1 cellular context compared by ENCODE assay signal in the genomic region with DNA sequence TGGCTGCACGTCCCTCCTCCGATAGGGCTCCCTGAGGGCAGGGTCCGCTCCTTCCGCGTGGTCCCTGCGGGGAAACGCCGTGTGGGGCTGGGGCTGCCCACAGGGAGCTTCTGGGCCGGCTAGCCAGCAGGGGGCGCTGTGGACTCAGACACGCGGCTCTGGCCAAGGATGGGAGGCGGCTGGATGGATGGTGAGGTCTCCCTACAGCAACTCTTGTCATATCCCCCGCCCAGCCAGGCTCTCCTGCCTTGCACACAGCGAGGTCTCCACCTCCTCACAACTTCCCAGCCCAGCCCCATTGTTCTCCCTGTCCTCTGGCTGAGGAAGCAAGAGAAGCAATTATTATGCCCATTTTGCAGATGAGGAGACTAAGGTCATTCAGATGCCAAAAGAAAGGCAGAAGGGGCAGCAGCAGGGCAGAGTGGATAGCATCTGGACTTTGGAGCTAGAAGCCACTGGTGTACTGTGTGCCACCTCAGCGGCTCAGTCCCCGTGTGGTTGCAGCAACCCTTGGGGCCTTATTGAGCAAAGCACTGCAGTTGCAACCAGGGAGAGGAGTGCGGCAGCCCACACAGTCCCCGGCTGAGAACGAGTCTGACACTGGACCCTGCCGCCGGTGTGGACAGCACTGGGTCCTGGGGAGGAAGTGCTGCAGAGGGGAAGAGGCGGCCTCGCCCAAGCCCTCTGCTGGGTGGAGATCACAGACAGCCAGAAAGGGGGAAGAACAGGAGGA.
TF ChIP-seq lines count a peak whose summit lies in the region.

No MANE protein-coding gene starts in this region.

TF ChIP-seq in HepG2, 621 proteins besides CTCF, POLR2A, EP300 and RAD21 (continued from another document and continues in another):
- TF ChIP-seq, protein P1, sequence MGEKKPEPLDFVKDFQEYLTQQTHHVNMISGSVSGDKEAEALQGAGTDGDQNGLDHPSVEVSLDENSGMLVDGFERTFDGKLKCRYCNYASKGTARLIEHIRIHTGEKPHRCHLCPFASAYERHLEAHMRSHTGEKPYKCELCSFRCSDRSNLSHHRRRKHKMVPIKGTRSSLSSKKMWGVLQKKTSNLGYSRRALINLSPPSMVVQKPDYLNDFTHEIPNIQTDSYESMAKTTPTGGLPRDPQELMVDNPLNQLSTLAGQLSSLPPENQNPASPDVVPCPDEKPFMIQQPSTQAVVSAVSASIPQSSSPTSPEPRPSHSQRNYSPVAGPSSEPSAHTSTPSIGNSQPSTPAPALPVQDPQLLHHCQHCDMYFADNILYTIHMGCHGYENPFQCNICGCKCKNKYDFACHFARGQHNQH (CRISPR knock-in tag; IDR thresholded peaks at IDR 0.05): no peak; the same call in 1 of the 2 replicates
- TF ChIP-seq SMARCE1 (IDR thresholded peaks at IDR 0.05; ENCODE audit: borderline replicate concordance): no peak
- no peak for TF ChIP-seq ZNF253 (CRISPR knock-in tag; IDR thresholded peaks at IDR 0.05; ENCODE audit: borderline replicate concordance)
- TF ChIP-seq MAFF (IDR thresholded peaks at IDR 0.05; ENCODE audit: low read depth, low read length): no peak
- no peak for TF ChIP-seq ZFYVE20 (CRISPR knock-in tag; IDR thresholded peaks at IDR 0.05; ENCODE audit: borderline replicate concordance, low read depth)
- TF ChIP-seq, protein P2, sequence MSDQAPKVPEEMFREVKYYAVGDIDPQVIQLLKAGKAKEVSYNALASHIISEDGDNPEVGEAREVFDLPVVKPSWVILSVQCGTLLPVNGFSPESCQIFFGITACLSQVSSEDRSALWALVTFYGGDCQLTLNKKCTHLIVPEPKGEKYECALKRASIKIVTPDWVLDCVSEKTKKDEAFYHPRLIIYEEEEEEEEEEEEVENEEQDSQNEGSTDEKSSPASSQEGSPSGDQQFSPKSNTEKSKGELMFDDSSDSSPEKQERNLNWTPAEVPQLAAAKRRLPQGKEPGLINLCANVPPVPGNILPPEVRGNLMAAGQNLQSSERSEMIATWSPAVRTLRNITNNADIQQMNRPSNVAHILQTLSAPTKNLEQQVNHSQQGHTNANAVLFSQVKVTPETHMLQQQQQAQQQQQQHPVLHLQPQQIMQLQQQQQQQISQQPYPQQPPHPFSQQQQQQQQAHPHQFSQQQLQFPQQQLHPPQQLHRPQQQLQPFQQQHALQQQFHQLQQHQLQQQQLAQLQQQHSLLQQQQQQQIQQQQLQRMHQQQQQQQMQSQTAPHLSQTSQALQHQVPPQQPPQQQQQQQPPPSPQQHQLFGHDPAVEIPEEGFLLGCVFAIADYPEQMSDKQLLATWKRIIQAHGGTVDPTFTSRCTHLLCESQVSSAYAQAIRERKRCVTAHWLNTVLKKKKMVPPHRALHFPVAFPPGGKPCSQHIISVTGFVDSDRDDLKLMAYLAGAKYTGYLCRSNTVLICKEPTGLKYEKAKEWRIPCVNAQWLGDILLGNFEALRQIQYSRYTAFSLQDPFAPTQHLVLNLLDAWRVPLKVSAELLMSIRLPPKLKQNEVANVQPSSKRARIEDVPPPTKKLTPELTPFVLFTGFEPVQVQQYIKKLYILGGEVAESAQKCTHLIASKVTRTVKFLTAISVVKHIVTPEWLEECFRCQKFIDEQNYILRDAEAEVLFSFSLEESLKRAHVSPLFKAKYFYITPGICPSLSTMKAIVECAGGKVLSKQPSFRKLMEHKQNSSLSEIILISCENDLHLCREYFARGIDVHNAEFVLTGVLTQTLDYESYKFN (CRISPR knock-in tag; conservative IDR thresholded peaks at IDR 0.05): peak; percentile 43; the same call in 1 of the 2 replicates
- 0 out of 2 replicates have a peak, but pooled peaks have one; percentile 30 for TF ChIP-seq NCOA1 (CRISPR knock-in tag; IDR thresholded peaks at IDR 0.05)
- TF ChIP-seq, protein P3, sequence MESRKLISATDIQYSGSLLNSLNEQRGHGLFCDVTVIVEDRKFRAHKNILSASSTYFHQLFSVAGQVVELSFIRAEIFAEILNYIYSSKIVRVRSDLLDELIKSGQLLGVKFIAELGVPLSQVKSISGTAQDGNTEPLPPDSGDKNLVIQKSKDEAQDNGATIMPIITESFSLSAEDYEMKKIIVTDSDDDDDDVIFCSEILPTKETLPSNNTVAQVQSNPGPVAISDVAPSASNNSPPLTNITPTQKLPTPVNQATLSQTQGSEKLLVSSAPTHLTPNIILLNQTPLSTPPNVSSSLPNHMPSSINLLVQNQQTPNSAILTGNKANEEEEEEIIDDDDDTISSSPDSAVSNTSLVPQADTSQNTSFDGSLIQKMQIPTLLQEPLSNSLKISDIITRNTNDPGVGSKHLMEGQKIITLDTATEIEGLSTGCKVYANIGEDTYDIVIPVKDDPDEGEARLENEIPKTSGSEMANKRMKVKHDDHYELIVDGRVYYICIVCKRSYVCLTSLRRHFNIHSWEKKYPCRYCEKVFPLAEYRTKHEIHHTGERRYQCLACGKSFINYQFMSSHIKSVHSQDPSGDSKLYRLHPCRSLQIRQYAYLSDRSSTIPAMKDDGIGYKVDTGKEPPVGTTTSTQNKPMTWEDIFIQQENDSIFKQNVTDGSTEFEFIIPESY (CRISPR knock-in tag; IDR thresholded peaks at IDR 0.05): peak; percentile 99
- no peak for TF ChIP-seq ARNT2 (CRISPR knock-in tag; IDR thresholded peaks at IDR 0.05; ENCODE audit: low read depth)
- no peak for TF ChIP-seq ZNF329 (CRISPR knock-in tag; IDR thresholded peaks at IDR 0.05; ENCODE audit: low read depth)
- 0 out of 2 replicates have a peak, but pooled peaks have one; percentile 5 for TF ChIP-seq ZNF24 (IDR thresholded peaks at IDR 0.05)
- TF ChIP-seq BRD4 (CRISPR knock-in tag; IDR thresholded peaks at IDR 0.05): no peak
- TF ChIP-seq, protein P4, sequence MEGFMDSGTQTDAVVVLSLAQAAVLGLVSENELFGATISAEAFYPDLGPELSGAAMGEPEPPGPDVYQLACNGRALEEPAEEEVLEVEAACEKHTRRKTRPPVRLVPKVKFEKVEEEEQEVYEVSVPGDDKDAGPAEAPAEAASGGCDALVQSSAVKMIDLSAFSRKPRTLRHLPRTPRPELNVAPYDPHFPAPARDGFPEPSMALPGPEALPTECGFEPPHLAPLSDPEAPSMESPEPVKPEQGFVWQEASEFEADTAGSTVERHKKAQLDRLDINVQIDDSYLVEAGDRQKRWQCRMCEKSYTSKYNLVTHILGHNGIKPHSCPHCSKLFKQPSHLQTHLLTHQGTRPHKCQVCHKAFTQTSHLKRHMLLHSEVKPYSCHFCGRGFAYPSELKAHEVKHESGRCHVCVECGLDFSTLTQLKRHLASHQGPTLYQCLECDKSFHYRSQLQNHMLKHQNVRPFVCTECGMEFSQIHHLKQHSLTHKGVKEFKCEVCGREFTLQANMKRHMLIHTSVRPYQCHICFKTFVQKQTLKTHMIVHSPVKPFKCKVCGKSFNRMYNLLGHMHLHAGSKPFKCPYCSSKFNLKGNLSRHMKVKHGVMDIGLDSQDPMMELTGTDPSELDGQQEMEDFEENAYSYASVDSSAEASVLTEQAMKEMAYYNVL (CRISPR knock-in tag; IDR thresholded peaks at IDR 0.05; ENCODE audit: borderline replicate concordance): peak; percentile 62; the same call in 1 of the 2 replicates
- no peak; the same call in 1 of the 2 replicates for TF ChIP-seq GTF2F1 (IDR thresholded peaks at IDR 0.05; ENCODE audit: low read length)
- no peak for TF ChIP-seq CENPT (CRISPR knock-in tag; IDR thresholded peaks at IDR 0.05; ENCODE audit: low read depth)
- TF ChIP-seq, protein P5, sequence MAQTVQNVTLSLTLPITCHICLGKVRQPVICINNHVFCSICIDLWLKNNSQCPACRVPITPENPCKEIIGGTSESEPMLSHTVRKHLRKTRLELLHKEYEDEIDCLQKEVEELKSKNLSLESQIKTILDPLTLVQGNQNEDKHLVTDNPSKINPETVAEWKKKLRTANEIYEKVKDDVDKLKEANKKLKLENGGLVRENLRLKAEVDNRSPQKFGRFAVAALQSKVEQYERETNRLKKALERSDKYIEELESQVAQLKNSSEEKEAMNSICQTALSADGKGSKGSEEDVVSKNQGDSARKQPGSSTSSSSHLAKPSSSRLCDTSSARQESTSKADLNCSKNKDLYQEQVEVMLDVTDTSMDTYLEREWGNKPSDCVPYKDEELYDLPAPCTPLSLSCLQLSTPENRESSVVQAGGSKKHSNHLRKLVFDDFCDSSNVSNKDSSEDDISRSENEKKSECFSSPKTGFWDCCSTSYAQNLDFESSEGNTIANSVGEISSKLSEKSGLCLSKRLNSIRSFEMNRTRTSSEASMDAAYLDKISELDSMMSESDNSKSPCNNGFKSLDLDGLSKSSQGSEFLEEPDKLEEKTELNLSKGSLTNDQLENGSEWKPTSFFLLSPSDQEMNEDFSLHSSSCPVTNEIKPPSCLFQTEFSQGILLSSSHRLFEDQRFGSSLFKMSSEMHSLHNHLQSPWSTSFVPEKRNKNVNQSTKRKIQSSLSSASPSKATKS (CRISPR knock-in tag; IDR thresholded peaks at IDR 0.05): no peak
- no peak for TF ChIP-seq ZC3H4 (CRISPR knock-in tag; IDR thresholded peaks at IDR 0.05; ENCODE audit: borderline replicate concordance)
- TF ChIP-seq RFXANK (CRISPR knock-in tag; IDR thresholded peaks at IDR 0.05): no peak
- no peak for TF ChIP-seq ZBTB21 (CRISPR knock-in tag; IDR thresholded peaks at IDR 0.05)
- TF ChIP-seq ZNF431 (CRISPR knock-in tag; IDR thresholded peaks at IDR 0.05; ENCODE audit: borderline replicate concordance, low read depth): no peak
- TF ChIP-seq ISL2 (CRISPR knock-in tag; IDR thresholded peaks at IDR 0.05): no peak
- TF ChIP-seq SRSF1 (optimal IDR thresholded peaks at IDR 0.05; ENCODE audit: low read depth, low read length): no peak
- no peak for TF ChIP-seq HNRNPL (IDR thresholded peaks at IDR 0.05; ENCODE audit: low read depth, low read length)
- TF ChIP-seq DNMT3B (CRISPR knock-in tag; conservative IDR thresholded peaks at IDR 0.05): no peak
- TF ChIP-seq KDM1A (CRISPR knock-in tag; IDR thresholded peaks at IDR 0.05): peak; percentile 95
- TF ChIP-seq ZNF883 (CRISPR knock-in tag; IDR thresholded peaks at IDR 0.05; ENCODE audit: not compliant biosample characterization): peak; percentile 33
- TF ChIP-seq, protein P6, sequence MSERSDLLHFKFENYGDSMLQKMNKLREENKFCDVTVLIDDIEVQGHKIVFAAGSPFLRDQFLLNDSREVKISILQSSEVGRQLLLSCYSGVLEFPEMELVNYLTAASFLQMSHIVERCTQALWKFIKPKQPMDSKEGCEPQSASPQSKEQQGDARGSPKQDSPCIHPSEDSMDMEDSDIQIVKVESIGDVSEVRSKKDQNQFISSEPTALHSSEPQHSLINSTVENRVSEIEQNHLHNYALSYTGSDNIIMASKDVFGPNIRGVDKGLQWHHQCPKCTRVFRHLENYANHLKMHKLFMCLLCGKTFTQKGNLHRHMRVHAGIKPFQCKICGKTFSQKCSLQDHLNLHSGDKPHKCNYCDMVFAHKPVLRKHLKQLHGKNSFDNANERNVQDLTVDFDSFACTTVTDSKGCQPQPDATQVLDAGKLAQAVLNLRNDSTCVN (CRISPR knock-in tag; IDR thresholded peaks at IDR 0.05; ENCODE audit: borderline replicate concordance): no peak
- TF ChIP-seq ZFP82 (CRISPR knock-in tag; IDR thresholded peaks at IDR 0.05; ENCODE audit: borderline replicate concordance): no peak
- no peak for TF ChIP-seq GATAD2A (CRISPR knock-in tag; IDR thresholded peaks at IDR 0.05)
- TF ChIP-seq TBX2 (CRISPR knock-in tag; IDR thresholded peaks at IDR 0.05; ENCODE audit: borderline replicate concordance): no peak
- TF ChIP-seq THYN1 (CRISPR knock-in tag; IDR thresholded peaks at IDR 0.05; ENCODE audit: borderline replicate concordance, low read depth): no peak
- TF ChIP-seq ZNF761 (CRISPR knock-in tag; conservative IDR thresholded peaks at IDR 0.05): peak; percentile 68; the same call in 1 of the 2 replicates
- no peak for TF ChIP-seq ZNF44 (CRISPR knock-in tag; IDR thresholded peaks at IDR 0.05)
- no peak for TF ChIP-seq ZFP90 (CRISPR knock-in tag; IDR thresholded peaks at IDR 0.05; ENCODE audit: borderline replicate concordance)
- TF ChIP-seq ZNF292 (CRISPR knock-in tag; IDR thresholded peaks at IDR 0.05; ENCODE audit: borderline replicate concordance, low read depth): peak; percentile 24; the same call in 1 of the 2 replicates
- TF ChIP-seq NPAS2 (CRISPR knock-in tag; IDR thresholded peaks at IDR 0.05; ENCODE audit: borderline replicate concordance): no peak
- TF ChIP-seq, protein P7, sequence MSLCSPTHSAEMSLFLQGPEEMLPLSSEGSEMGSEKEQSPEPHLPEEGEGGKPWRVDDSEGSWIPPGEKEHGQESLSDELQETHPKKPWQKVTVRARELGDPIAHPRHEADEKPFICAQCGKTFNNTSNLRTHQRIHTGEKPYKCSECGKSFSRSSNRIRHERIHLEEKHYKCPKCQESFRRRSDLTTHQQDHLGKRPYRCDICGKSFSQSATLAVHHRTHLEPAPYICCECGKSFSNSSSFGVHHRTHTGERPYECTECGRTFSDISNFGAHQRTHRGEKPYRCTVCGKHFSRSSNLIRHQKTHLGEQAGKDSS (CRISPR knock-in tag; IDR thresholded peaks at IDR 0.05; ENCODE audit: borderline replicate concordance, low read depth): peak; percentile 82; the same call in 1 of the 2 replicates
- TF ChIP-seq ZNF768 (CRISPR knock-in tag; IDR thresholded peaks at IDR 0.05): peak; percentile 26; the same call in 1 of the 2 replicates
- TF ChIP-seq, protein P8, sequence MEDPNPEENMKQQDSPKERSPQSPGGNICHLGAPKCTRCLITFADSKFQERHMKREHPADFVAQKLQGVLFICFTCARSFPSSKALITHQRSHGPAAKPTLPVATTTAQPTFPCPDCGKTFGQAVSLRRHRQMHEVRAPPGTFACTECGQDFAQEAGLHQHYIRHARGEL (CRISPR knock-in tag; IDR thresholded peaks at IDR 0.05): 0 out of 2 replicates have a peak, but pooled peaks have one; percentile 55
- no peak for TF ChIP-seq PHF20 (CRISPR knock-in tag; IDR thresholded peaks at IDR 0.05)
- TF ChIP-seq, protein P9, sequence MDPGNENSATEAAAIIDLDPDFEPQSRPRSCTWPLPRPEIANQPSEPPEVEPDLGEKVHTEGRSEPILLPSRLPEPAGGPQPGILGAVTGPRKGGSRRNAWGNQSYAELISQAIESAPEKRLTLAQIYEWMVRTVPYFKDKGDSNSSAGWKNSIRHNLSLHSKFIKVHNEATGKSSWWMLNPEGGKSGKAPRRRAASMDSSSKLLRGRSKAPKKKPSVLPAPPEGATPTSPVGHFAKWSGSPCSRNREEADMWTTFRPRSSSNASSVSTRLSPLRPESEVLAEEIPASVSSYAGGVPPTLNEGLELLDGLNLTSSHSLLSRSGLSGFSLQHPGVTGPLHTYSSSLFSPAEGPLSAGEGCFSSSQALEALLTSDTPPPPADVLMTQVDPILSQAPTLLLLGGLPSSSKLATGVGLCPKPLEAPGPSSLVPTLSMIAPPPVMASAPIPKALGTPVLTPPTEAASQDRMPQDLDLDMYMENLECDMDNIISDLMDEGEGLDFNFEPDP (CRISPR knock-in tag; conservative IDR thresholded peaks at IDR 0.05): no peak
- TF ChIP-seq MIXL1 (CRISPR knock-in tag; IDR thresholded peaks at IDR 0.05): no peak
- TF ChIP-seq, protein P10, sequence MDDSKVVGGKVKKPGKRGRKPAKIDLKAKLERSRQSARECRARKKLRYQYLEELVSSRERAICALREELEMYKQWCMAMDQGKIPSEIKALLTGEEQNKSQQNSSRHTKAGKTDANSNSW (CRISPR knock-in tag; IDR thresholded peaks at IDR 0.05; ENCODE audit: borderline replicate concordance): no peak
- no peak for TF ChIP-seq FLYWCH1 (CRISPR knock-in tag; IDR thresholded peaks at IDR 0.05)
